10 cellular contexts compared by ENCODE assay signal in genomic region chr4:1026115-1026514, GRCh38. TPM values are rescaled to one million over a fixed set of nuclear protein-coding genes. Genes with fewer than 3 reads are reported as not detected.
A peak's percentile ranks its signal among the peaks of the same experiment; 100 is the strongest.
DNase-seq lines count a peak whose midpoint lies in the region; ATAC-seq, FAIRE-seq and TF ChIP-seq lines count a peak whose summit lies in the region.
"Had no signal": no experiment of that assay in that cellular context is flagged by ENCODE, and none has a peak within 500 bp of the region (broad histone marks: within the 10 kb centered on the region; RNA-seq: fewer than 3 reads in every experiment).

No MANE protein-coding gene starts in this region.

- TF ChIP-seq POLR2A in gastrocnemius medialis (IDR thresholded peaks at IDR 0.05): no peak

- H3K4me3 ChIP-seq in small intestine (ENCODE audit: low read depth in 1 of 2, low read length in 2 of 2) (no peak overlapping the region), tibial artery (no peak overlapping the region), gastrocnemius medialis (no peak overlapping the region)
- H3K4me3 ChIP-seq: HAP-1 had no signal

- no peak for FAIRE-seq in small intestine (lab: Jason Lieb, UNC)

- H3K27ac Mint-ChIP-seq in activated naive CD4-positive, alpha-beta T cell treated with anti-CD3 and anti-CD28 coated beads, Interleukin-2, amount 50 U/mL, for 72 hours: no peak overlapping the region

- H3K36me3 Mint-ChIP-seq in activated naive CD4-positive, alpha-beta T cell treated with anti-CD3 and anti-CD28 coated beads, Interleukin-2, amount 50 U/mL, for 72 hours: peaks cover 0 to 6% of the 10 kb centered on the region in 2 donors

- H3K4me1 ChIP-seq in small intestine (ENCODE audit: control insufficient read depth in 2 of 2, insufficient read depth in 1 of 2, low read depth in 1 of 2, low read length in 1 of 2) (peaks cover 0 to 2% of the 10 kb centered on the region in 2 donors), tibial artery (peaks cover 0 to 7% (median 0%) of the 10 kb centered on the region in 4 donors), gastrocnemius medialis (no peaks in the 10 kb centered on the region)
- H3K4me1 ChIP-seq: HAP-1 had no signal

- H3K36me3 ChIP-seq in small intestine (ENCODE audit: control insufficient read depth in 2 of 2, insufficient read depth in 2 of 2, low read length in 2 of 2): no peaks in the 10 kb centered on the region
- peaks cover 12 to 42% (median 36%) of the 10 kb centered on the region in 3 donors for H3K36me3 ChIP-seq in tibial artery
- H3K36me3 ChIP-seq in gastrocnemius medialis: peaks cover 0 to 9% of the 10 kb centered on the region in 2 donors

- H3K27ac ChIP-seq in small intestine (ENCODE audit: low read depth in 1 of 2, low read length in 1 of 2) (no peak overlapping the region), tibial artery (no peak overlapping the region), gastrocnemius medialis (no peak overlapping the region)

- in situ Hi-C loops in Caki2 (cut with HindIII; ENCODE audit: low pct_unique_long_range_greater_than_20kb, low sequenced_read_pairs): no loop called here
- in situ Hi-C loops in gastrocnemius medialis (cut with MboI; ENCODE audit: low sequenced_read_pairs in 4 of 4): no loop called here

- no peaks in the 10 kb centered on the region for H3K9me3 ChIP-seq in small intestine (ENCODE audit: control insufficient read depth, low read depth)
- no peaks in the 10 kb centered on the region for H3K9me3 ChIP-seq in tibial artery
- no peaks in the 10 kb centered on the region for H3K9me3 ChIP-seq in gastrocnemius medialis
- H3K9me3 ChIP-seq: HAP-1 had no signal

- TF ChIP-seq CTCF in tibial artery (IDR thresholded peaks at IDR 0.05) (no peak), gastrocnemius medialis (IDR thresholded peaks at IDR 0.05 in 4 of 5, conservative IDR thresholded peaks at IDR 0.05 in 1 of 5) (no peak)

- intact Hi-C loops in tibial artery (cut with DNase I; ENCODE audit: low total_unique reads): no loop called here
- intact Hi-C loops in gastrocnemius medialis (cut with DNase I; ENCODE audit: low total_unique reads): no loop called here

- DNase-seq in Caki2 (ENCODE audit: low read depth): peak; percentile 64
- DNase-seq in HuH-7.5 (ENCODE audit: low spot score): peak; percentile 84
- peak in 1 of 2 donors; percentile 60 for DNase-seq in activated naive CD4-positive, alpha-beta T cell treated with anti-CD3 and anti-CD28 coated beads, Interleukin-2, amount 50 U/mL, for 72 hours (ENCODE audit: low spot score in 2 of 2)
- peak; percentile 48 for DNase-seq in small intestine
- no peak for DNase-seq in SHP77 (lab: John Stamatoyannopoulos, UW)
- DNase-seq in tibial artery: no peak
- no peak for DNase-seq in gastrocnemius medialis

- ATAC-seq in GM19452 (IDR thresholded peaks at IDR 0.05; ENCODE audit: unreplicated experiment) (peak; percentile 57), gastrocnemius medialis (no peak)
- peak; percentile 69 to 84 for ATAC-seq in activated naive CD4-positive, alpha-beta T cell treated with anti-CD3 and anti-CD28 coated beads, Interleukin-2, amount 50 U/mL, for 72 hours

- no peaks in the 10 kb centered on the region for H3K9me3 Mint-ChIP-seq in activated naive CD4-positive, alpha-beta T cell treated with anti-CD3 and anti-CD28 coated beads, Interleukin-2, amount 50 U/mL, for 72 hours
- H3K9me3 Mint-ChIP-seq: neural crest cell had no signal

- H3K27me3 ChIP-seq in small intestine (ENCODE audit: control insufficient read depth in 2 of 2, insufficient read depth in 2 of 2, low read length in 2 of 2) (peaks cover 0 to 9% of the 10 kb centered on the region in 2 donors), tibial artery (peaks cover 0 to 6% of the 10 kb centered on the region in 2 donors), gastrocnemius medialis (peaks cover 5 to 23% (median 16%) of the 10 kb centered on the region in 3 donors)

- WGBS in small intestine, 3 donors: 17 to 38% (median 21%) methylated on average over 17 of the region's 17 CpGs

RNA-seq across cellular contexts. Expression of gene FGFRL1, which starts 14.7 kb away (rescaled TPM):
- 48.2 and 70.9 TPM in 2 replicates for total RNA-seq in Caki2 (2014; rRNA removed; shearing (Covaris generic); ENCODE audit: low replicate concordance)
- total RNA-seq in activated naive CD4-positive, alpha-beta T cell treated with anti-CD3 and anti-CD28 coated beads, Interleukin-2, amount 50 U/mL, for 72 hours: 10 to 100 TPM; 10.3 to 27.6 TPM
- polyA plus RNA-seq in small intestine: 10 to 100 TPM in 1 of 3 donors, 1 to 10 TPM in 2; 1.8 to 10.9 (median 4.1) TPM
- 10 to 100 TPM; 10.4 to 32.4 (median 15.2) TPM for total RNA-seq in gastrocnemius medialis

RNA-seq across cellular contexts. Expression of gene SLC26A1, which starts 32.9 kb away (rescaled TPM):
- total RNA-seq in Caki2 (2014; rRNA removed; shearing (Covaris generic); ENCODE audit: low replicate concordance): 3.0 and 6.9 TPM in 2 replicates
- not detected for total RNA-seq in activated naive CD4-positive, alpha-beta T cell treated with anti-CD3 and anti-CD28 coated beads, Interleukin-2, amount 50 U/mL, for 72 hours
- polyA plus RNA-seq in small intestine: 1 to 10 TPM in 2 of 3 donors, under 1 TPM in 1; 0.54 to 3.0 (median 2.5) TPM
- under 1 TPM in 1 of 4 donors, not detected in 3; 0.16 TPM for total RNA-seq in gastrocnemius medialis

RNA-seq across cellular contexts. Expression of gene IDUA, which starts 39.3 kb away (rescaled TPM):
- 6.7 and 6.9 TPM in 2 replicates for total RNA-seq in Caki2 (2014; rRNA removed; shearing (Covaris generic); ENCODE audit: low replicate concordance)
- total RNA-seq in activated naive CD4-positive, alpha-beta T cell treated with anti-CD3 and anti-CD28 coated beads, Interleukin-2, amount 50 U/mL, for 72 hours: 10 to 100 TPM in 1 of 2 donors, 1 to 10 TPM in 1; 8.5 to 23.3 TPM
- 10 to 100 TPM; 10.8 to 13.2 (median 13.0) TPM for polyA plus RNA-seq in small intestine
- 10 to 100 TPM in 1 of 4 donors, 1 to 10 TPM in 2, under 1 TPM in 1; 0.12 to 10.8 (median 2.4) TPM for total RNA-seq in gastrocnemius medialis

RNA-seq across cellular contexts. Expression of gene DGKQ, which starts 52.7 kb away (rescaled TPM):
- 8.5 and 9.3 TPM in 2 replicates for total RNA-seq in Caki2 (2014; rRNA removed; shearing (Covaris generic); ENCODE audit: low replicate concordance)
- total RNA-seq in activated naive CD4-positive, alpha-beta T cell treated with anti-CD3 and anti-CD28 coated beads, Interleukin-2, amount 50 U/mL, for 72 hours: 1 to 10 TPM; 7.8 to 7.9 TPM
- 10 to 100 TPM; 18.9 to 42.3 (median 31.6) TPM for polyA plus RNA-seq in small intestine
- total RNA-seq in gastrocnemius medialis: 1 to 10 TPM; 3.2 to 5.2 (median 4.5) TPM

Comparison
In these comparisons a context has a peak if more than half of its experiments do, and no peak if none do; other contexts are left out.
1. DNase-seq: peak in Caki2 (single experiment), HuH-7.5 (single experiment) and small intestine (single experiment); none in SHP77 (0 of 2), tibial artery (0 of 2) and gastrocnemius medialis (0 of 2).
2. ATAC-seq: peak in GM19452 (single experiment) and activated naive CD4-positive, alpha-beta T cell treated with anti-CD3 and anti-CD28 coated beads, Interleukin-2, amount 50 U/mL, for 72 hours (2 of 2); none in gastrocnemius medialis (0 of 2).